22 cellular contexts compared by ENCODE assay signal in the genomic region with DNA sequence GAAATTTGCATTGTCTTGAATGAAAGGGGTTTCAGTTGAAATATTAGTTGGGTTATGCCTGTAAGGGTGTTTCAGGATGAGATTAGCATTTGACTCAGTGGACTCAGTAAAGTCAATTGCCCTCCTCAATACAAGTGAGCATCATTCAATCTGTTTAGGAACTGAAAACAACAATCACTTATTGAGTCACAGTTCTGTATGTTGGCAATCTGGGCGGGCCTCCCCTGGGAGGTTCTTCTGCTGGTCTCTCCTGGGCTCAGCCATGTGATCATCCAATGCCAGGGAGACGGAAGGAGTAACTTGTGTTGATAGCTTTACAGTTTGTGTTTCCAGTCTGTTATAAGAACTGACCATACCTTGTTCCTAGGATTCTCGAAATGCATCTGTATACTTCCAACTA.
"Had no signal": no experiment of that assay in that cellular context is flagged by ENCODE, and none has a peak within 500 bp of the region (broad histone marks: within the 10 kb centered on the region; RNA-seq: fewer than 3 reads in every experiment).

No MANE protein-coding gene starts in this region.

- H3K27me3 ChIP-seq: sigmoid colon, stomach, thyroid gland had no signal

- H3K9ac ChIP-seq: parathyroid adenoma had no signal

- H3K4me1 ChIP-seq: esophagus squamous epithelium, parathyroid adenoma, prostate gland, sigmoid colon, thyroid gland had no signal

- H3K36me3 Mint-ChIP-seq: mesothelial cell of epicardium; natural killer cell treated with Interleukin-12 subunit alpha and Interleukin-12 subunit beta and Interleukin-15 and Interleukin-18, amount 100 ng/mL, for 72 hours had no signal

- H3K36me3 ChIP-seq: esophagus squamous epithelium, prostate gland, sigmoid colon, stomach, thyroid gland had no signal

- H3K9me3 ChIP-seq: esophagus squamous epithelium, mucosa of descending colon, prostate gland, sigmoid colon, thyroid gland had no signal

- H3K9me3 Mint-ChIP-seq: natural killer cell treated with Interleukin-12 subunit alpha and Interleukin-12 subunit beta and Interleukin-15 and Interleukin-18, amount 100 ng/mL, for 72 hours had no signal

- H2AFZ ChIP-seq: parathyroid adenoma had no signal

- H3K4me1 Mint-ChIP-seq: naive B cell, neural crest cell had no signal

- H3K27ac ChIP-seq: esophagus squamous epithelium, parathyroid adenoma, prostate gland, sigmoid colon, stomach, thyroid gland had no signal

- H3K79me2 ChIP-seq: parathyroid adenoma had no signal

- H3K4me3 ChIP-seq: esophagus squamous epithelium, mucosa of descending colon, prostate gland, sigmoid colon, stomach, thyroid gland had no signal

- ATAC-seq: left lobe of liver; mucosa of descending colon; natural killer cell treated with Interleukin-12 subunit alpha and Interleukin-12 subunit beta and Interleukin-15 and Interleukin-18, amount 100 ng/mL, for 72 hours; right cardiac atrium had no signal

- H3K4me3 Mint-ChIP-seq: mesothelial cell of epicardium; naive B cell; natural killer cell treated with Interleukin-12 subunit alpha and Interleukin-12 subunit beta and Interleukin-15 and Interleukin-18, amount 100 ng/mL, for 72 hours; neural crest cell had no signal

- H3K27ac Mint-ChIP-seq: mesothelial cell of epicardium had no signal

- DNase-seq: dermis blood vessel endothelial cell; effector memory CD4-positive, alpha-beta T cell; esophagus squamous epithelium; head of caudate nucleus; kidney; mesenchymal stem cell; mucosa of descending colon; naive B cell; right cardiac atrium; sigmoid colon; stimulated activated CD4-positive, alpha-beta T cell treated with anti-CD3 and anti-CD28 coated beads, Interleukin-2, amount 100 ng/mL, for 24 hours; stimulated activated CD4-positive, alpha-beta T cell treated with anti-CD3 and anti-CD28 coated beads, Interleukin-4, amount 100 ng/mL, for 4 hours; stimulated activated naive CD4-positive, alpha-beta T cell treated with Interleukin-2 at 50 U/mL for 16 hours; stomach; thyroid gland; trophoblast cell had no signal
